In the genomic region with DNA sequence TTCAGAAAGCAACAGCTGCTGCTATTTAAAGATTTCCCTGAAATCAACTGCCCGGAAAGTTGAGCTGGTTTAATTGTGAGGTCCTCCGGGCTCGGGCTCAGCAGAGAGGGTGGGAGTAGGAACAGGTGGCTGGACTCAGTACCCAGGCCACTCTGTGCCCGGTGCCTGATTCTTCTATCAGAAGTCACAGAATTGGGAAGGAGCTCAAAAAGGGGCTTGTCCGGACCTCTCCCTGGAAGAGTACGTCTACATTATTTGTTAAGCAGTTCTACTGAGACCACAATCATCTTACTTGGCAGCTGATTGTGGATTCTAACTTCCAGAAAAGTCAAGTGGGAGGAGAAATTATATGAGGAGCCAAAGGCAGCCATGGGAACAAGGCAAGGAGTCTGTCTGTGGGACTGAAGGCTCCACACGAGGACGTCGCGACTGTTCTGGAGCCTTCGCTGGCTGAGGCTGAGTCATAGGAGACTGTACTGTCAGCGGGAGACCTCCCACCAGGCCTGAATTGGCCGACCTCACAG, we compare ENCODE assay signal across 8 cellular contexts.
DNase-seq lines count a peak whose midpoint lies in the region; ATAC-seq and TF ChIP-seq lines count a peak whose summit lies in the region.

No MANE protein-coding gene starts in this region.

- H3K27me3 ChIP-seq in dorsolateral prefrontal cortex (peaks cover 0 to 6% (median 0%) of the 10 kb centered on the region in 45 donors), lung (ENCODE audit: control insufficient read depth, insufficient read depth) (no peaks in the 10 kb centered on the region)

- H3K4me1 ChIP-seq in lung (ENCODE audit: control insufficient read depth in 2 of 2, insufficient read depth in 2 of 2, low read length in 2 of 2): peaks cover 0 to 12% of the 10 kb centered on the region in 2 donors

- WGBS in lung, 2 donors: 33 to 66% methylated on average over 13 of the region's 13 CpGs

- peak overlapping the region in 4 of 59 donors; percentile 1 to 11 (median 5) for H3K4me3 ChIP-seq in dorsolateral prefrontal cortex
- H3K4me3 ChIP-seq in lung: no peak overlapping the region

- peaks cover 0 to 2% of the 10 kb centered on the region in 2 donors for H3K9me3 ChIP-seq in lung (ENCODE audit: control insufficient read depth in 2 of 2, insufficient read depth in 1 of 2, low read length in 1 of 2)

- intact Hi-C loops in dorsolateral prefrontal cortex (cut with DNase I): no loop called here

- H3K27ac ChIP-seq in dorsolateral prefrontal cortex: peak overlapping the region in 57 of 59 donors; percentile 13 to 93 (median 79)
- peak overlapping the region; percentile 81 to 83 for H3K27ac ChIP-seq in lung (ENCODE audit: low read depth in 1 of 2, low read length in 1 of 2)
- peak overlapping the region; percentile 79 for H3K27ac ChIP-seq in temporal lobe (ENCODE audit: low read depth, low read length)

- DNase-seq in HT1080 (ENCODE audit: low read depth) (peak; percentile 46), dorsolateral prefrontal cortex (peak in 3 of 10 donors; percentile 31 to 65 (median 40)), lung (ENCODE audit: low spot score) (peak; percentile 61), NCI-H2227 (lab: John Stamatoyannopoulos, UW; ENCODE audit: unreplicated experiment) (no peak), OCI-M2 (lab: John Stamatoyannopoulos, UW; ENCODE audit: unreplicated experiment) (no peak)

- no peaks in the 10 kb centered on the region for H3K36me3 ChIP-seq in lung (ENCODE audit: control insufficient read depth in 2 of 2, insufficient read depth in 2 of 2, low read length in 2 of 2)

- TF ChIP-seq CTCF in dorsolateral prefrontal cortex (IDR thresholded peaks at IDR 0.05 in 54 of 56, conservative IDR thresholded peaks at IDR 0.05 in 2 of 56; ENCODE audit: low read depth in 1 of 56, partially characterized antibody in 56 of 56): no peak
- TF ChIP-seq CTCF in lung (IDR thresholded peaks at IDR 0.05; ENCODE audit: control extremely low read depth, extremely low read depth): no peak

- peak; percentile 81 for ATAC-seq in lung (ENCODE audit: insufficient read depth, low FRiP score)
- ATAC-seq in HG03045 (IDR thresholded peaks at IDR 0.05; ENCODE audit: unreplicated experiment): no peak
- no peak for ATAC-seq in GM21723 (IDR thresholded peaks at IDR 0.05; ENCODE audit: unreplicated experiment)

Comparison
In these comparisons a context has a peak if more than half of its experiments do, and no peak if none do; other contexts are left out.
1. DNase-seq: peak in HT1080 (single experiment) and lung (single experiment); none in NCI-H2227 (single experiment) and OCI-M2 (single experiment).
2. Peak in every context shown above with its lines, with median percentiles within 50 percentile points of each other: H3K27ac ChIP-seq.